8 cellular contexts compared by ENCODE assay signal in the genomic region with DNA sequence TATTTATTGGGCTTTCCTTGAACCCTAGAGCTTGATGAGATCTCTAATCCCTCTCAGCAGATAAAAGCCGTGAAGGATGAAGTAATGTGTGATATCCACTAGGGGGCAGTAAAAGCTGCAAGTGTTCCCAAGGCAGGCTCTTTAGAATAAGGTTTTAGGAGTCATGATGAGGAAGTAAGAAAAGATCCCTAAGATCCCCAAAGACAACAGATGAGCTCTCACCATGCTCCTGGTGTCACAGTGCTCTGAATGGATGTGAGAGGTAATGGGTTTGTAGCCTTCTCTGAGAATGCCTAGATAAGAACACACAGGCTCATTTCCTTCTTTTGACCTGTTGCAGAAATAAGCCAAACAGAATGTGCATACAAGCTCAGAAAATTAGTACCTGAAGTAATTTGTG.
DNase-seq lines count a peak whose midpoint lies in the region; ATAC-seq, FAIRE-seq and TF ChIP-seq lines count a peak whose summit lies in the region.

No MANE protein-coding gene starts in this region.

- 0 out of 2 replicates have a peak overlapping the region, but pooled peaks have one; percentile 20 for H3K4me3 ChIP-seq in SK-N-MC
- no peak overlapping the region for H3K4me3 ChIP-seq in fibroblast of villous mesenchyme (ENCODE audit: low read depth, low read length)
- H3K4me3 ChIP-seq in psoas muscle: no peak overlapping the region
- H3K4me3 ChIP-seq in CD4-positive, alpha-beta memory T cell (ENCODE audit: low read length in 2 of 2): no peak overlapping the region

- no peak for TF ChIP-seq POLR2A in GM12892 (IDR thresholded peaks at IDR 0.05; ENCODE audit: low read depth, low read length)

- H3K27me3 Mint-ChIP-seq in CD4-positive, alpha-beta memory T cell: no peaks in the 10 kb centered on the region

- no peaks in the 10 kb centered on the region for H3K4me1 ChIP-seq in psoas muscle
- no peaks in the 10 kb centered on the region for H3K4me1 ChIP-seq in CD4-positive, alpha-beta memory T cell (ENCODE audit: insufficient read depth, low read length)

- no peaks in the 10 kb centered on the region for H3K4me1 Mint-ChIP-seq in CD4-positive, alpha-beta memory T cell

- H3K27ac ChIP-seq in SK-N-MC (peak overlapping the region; percentile 88), psoas muscle (no peak overlapping the region)
- no peak overlapping the region for H3K27ac ChIP-seq in CD4-positive, alpha-beta memory T cell (ENCODE audit: low read depth, low read length)

- H3K36me3 ChIP-seq in SK-N-MC (ENCODE audit: insufficient read depth, low read length) (no peaks in the 10 kb centered on the region), psoas muscle (ENCODE audit: insufficient read depth in 1 of 2, low read depth in 1 of 2) (no peaks in the 10 kb centered on the region)
- no peaks in the 10 kb centered on the region for H3K36me3 ChIP-seq in CD4-positive, alpha-beta memory T cell (ENCODE audit: insufficient read depth, low read length)

- peak; percentile 86 for ATAC-seq in HG02852 (IDR thresholded peaks at IDR 0.05; ENCODE audit: unreplicated experiment)
- peak in 1 of 4 donors; percentile 61 for ATAC-seq in psoas muscle

- peaks cover 0 to 4% (median 0%) of the 10 kb centered on the region in 3 donors for H3K27me3 ChIP-seq in psoas muscle (ENCODE audit: insufficient read depth in 3 of 3, low read length in 2 of 3)
- no peaks in the 10 kb centered on the region for H3K27me3 ChIP-seq in CD4-positive, alpha-beta memory T cell (ENCODE audit: insufficient read depth, low read length)

- DNase-seq in 8988T: peak; percentile 14
- DNase-seq in GM12892 (ENCODE audit: insufficient read length): no peak
- peak; percentile 73 for DNase-seq in NCI-H1105 treated with DMSO at 0.1 percent for 48 hours (lab: John Stamatoyannopoulos, UW)
- DNase-seq in SK-N-MC (ENCODE audit: low read depth, low spot score): peak; percentile 76
- DNase-seq in fibroblast of villous mesenchyme (ENCODE audit: low read depth): peak; percentile 14
- DNase-seq in psoas muscle: no peak
- no peak for DNase-seq in CD4-positive, alpha-beta memory T cell

- TF ChIP-seq CTCF in fibroblast of villous mesenchyme (IDR thresholded peaks at IDR 0.05; ENCODE audit: insufficient read depth, low read depth, low read length) (peak; percentile 63), psoas muscle (IDR thresholded peaks at IDR 0.05) (peak; percentile 62)

- CTCF ChIA-PET in CD4-positive, alpha-beta memory T cell (lab: Charles Lee; ENCODE audit: partially characterized antibody): interaction anchor here (0.9 kb wide), 1 partner anchor 30 kb away, joined by 3 read pairs; no protein-coding TSS in a partner anchor

- POLR2A ChIA-PET in CD4-positive, alpha-beta memory T cell (lab: Charles Lee; ENCODE audit: partially characterized antibody): no interaction called here

- peaks cover 0 to 5% (median 1%) of the 10 kb centered on the region in 8 donors for H3K9me3 Mint-ChIP-seq in CD4-positive, alpha-beta memory T cell

- H3K27ac Mint-ChIP-seq in CD4-positive, alpha-beta memory T cell: no peak overlapping the region

- H3K36me3 Mint-ChIP-seq in CD4-positive, alpha-beta memory T cell: no peaks in the 10 kb centered on the region

- H3K9ac ChIP-seq in SK-N-MC (ENCODE audit: insufficient read length): peak overlapping the region; percentile 58

- 0 to 3% (median 0%) methylated on average over 1 of the region's 1 CpG for WGBS in psoas muscle, 3 donors

- FAIRE-seq in GM12892 (lab: Jason Lieb, UNC): peak; percentile 50

- no peaks in the 10 kb centered on the region for H3K9me3 ChIP-seq in SK-N-MC (ENCODE audit: low read depth, low read length)
- no peaks in the 10 kb centered on the region for H3K9me3 ChIP-seq in psoas muscle
- peaks cover 0 to 4% of the 10 kb centered on the region in 2 donors for H3K9me3 ChIP-seq in CD4-positive, alpha-beta memory T cell (ENCODE audit: control insufficient read depth in 1 of 2, low read length in 2 of 2)

- intact Hi-C loops in psoas muscle (cut with DNase I): loop anchor here (2.0 to 10.0 kb wide), 3 partner anchors 189 to 291 kb away; no protein-coding TSS in a partner anchor
- intact Hi-C loops in CD4-positive, alpha-beta memory T cell (cut with micrococcal nuclease): no loop called here

- no peak overlapping the region for H3K4me3 Mint-ChIP-seq in CD4-positive, alpha-beta memory T cell

Comparison
In these comparisons a context has a peak if more than half of its experiments do, and no peak if none do; other contexts are left out.
1. DNase-seq: peak in 8988T (single experiment), NCI-H1105 treated with DMSO at 0.1 percent for 48 hours (single experiment), SK-N-MC (single experiment) and fibroblast of villous mesenchyme (single experiment); none in GM12892 (single experiment), psoas muscle (0 of 2) and CD4-positive, alpha-beta memory T cell (0 of 5).